ENCODE assay signal across 1 cellular context in the genomic region with DNA sequence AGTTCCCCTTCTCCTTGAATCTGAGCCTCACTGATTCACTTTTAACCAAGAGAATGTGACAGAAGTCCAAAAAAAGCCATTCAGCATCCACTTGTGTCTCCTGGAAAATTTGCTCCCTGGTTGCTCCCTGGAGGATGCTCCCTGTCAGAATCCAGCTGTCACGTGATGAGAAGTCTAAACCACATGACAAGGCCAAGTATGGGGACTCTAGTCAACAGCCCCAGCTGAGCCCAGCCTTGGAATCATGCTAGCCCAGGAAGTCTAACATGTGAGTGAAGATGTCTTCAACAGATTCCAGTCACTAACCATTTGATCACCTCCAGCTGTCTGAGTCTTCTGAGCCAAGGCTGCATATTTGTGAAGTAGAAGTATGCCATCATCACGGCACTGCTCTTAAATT.
TF ChIP-seq lines count a peak whose summit lies in the region.

No MANE protein-coding gene starts in this region.

TF ChIP-seq in HepG2, 621 proteins besides CTCF, POLR2A, EP300 and RAD21:
- TF ChIP-seq ZNF709 (CRISPR knock-in tag; IDR thresholded peaks at IDR 0.05) (no peak), RAD51 (IDR thresholded peaks at IDR 0.05; ENCODE audit: borderline replicate concordance) (peak; percentile 64; the same call in 1 of the 2 replicates), HMGA1 (CRISPR knock-in tag; conservative IDR thresholded peaks at IDR 0.05) (no peak), MYNN (CRISPR knock-in tag; IDR thresholded peaks at IDR 0.05; ENCODE audit: low read depth) (no peak), ZNF224 (CRISPR knock-in tag; IDR thresholded peaks at IDR 0.05) (no peak), ZNF337 (CRISPR knock-in tag; IDR thresholded peaks at IDR 0.05; ENCODE audit: borderline replicate concordance, low read depth) (no peak), ZNF619 (CRISPR knock-in tag; IDR thresholded peaks at IDR 0.05) (no peak), ZNF788 (CRISPR knock-in tag; IDR thresholded peaks at IDR 0.05; ENCODE audit: borderline replicate concordance) (no peak), TCF12 (IDR thresholded peaks at IDR 0.05) (no peak), TCF12 (CRISPR knock-in tag; IDR thresholded peaks at IDR 0.05) (no peak), KDM2A (CRISPR knock-in tag; IDR thresholded peaks at IDR 0.05; ENCODE audit: borderline replicate concordance, low read depth) (no peak), JUNB (CRISPR knock-in tag; IDR thresholded peaks at IDR 0.05; ENCODE audit: borderline replicate concordance) (no peak)
- TF ChIP-seq, protein P1, sequence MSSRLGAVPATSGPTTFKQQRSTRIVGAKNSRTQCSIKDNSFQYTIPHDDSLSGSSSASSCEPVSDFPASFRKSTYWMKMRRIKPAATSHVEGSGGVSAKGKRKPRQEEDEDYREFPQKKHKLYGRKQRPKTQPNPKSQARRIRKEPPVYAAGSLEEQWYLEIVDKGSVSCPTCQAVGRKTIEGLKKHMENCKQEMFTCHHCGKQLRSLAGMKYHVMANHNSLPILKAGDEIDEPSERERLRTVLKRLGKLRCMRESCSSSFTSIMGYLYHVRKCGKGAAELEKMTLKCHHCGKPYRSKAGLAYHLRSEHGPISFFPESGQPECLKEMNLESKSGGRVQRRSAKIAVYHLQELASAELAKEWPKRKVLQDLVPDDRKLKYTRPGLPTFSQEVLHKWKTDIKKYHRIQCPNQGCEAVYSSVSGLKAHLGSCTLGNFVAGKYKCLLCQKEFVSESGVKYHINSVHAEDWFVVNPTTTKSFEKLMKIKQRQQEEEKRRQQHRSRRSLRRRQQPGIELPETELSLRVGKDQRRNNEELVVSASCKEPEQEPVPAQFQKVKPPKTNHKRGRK (CRISPR knock-in tag; IDR thresholded peaks at IDR 0.05) = no peak
- TF ChIP-seq, protein P2, sequence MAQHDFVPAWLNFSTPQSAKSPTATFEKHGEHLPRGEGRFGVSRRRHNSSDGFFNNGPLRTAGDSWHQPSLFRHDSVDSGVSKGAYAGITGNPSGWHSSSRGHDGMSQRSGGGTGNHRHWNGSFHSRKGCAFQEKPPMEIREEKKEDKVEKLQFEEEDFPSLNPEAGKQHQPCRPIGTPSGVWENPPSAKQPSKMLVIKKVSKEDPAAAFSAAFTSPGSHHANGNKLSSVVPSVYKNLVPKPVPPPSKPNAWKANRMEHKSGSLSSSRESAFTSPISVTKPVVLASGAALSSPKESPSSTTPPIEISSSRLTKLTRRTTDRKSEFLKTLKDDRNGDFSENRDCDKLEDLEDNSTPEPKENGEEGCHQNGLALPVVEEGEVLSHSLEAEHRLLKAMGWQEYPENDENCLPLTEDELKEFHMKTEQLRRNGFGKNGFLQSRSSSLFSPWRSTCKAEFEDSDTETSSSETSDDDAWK (CRISPR knock-in tag; IDR thresholded peaks at IDR 0.05) = no peak
- TF ChIP-seq, protein P3, sequence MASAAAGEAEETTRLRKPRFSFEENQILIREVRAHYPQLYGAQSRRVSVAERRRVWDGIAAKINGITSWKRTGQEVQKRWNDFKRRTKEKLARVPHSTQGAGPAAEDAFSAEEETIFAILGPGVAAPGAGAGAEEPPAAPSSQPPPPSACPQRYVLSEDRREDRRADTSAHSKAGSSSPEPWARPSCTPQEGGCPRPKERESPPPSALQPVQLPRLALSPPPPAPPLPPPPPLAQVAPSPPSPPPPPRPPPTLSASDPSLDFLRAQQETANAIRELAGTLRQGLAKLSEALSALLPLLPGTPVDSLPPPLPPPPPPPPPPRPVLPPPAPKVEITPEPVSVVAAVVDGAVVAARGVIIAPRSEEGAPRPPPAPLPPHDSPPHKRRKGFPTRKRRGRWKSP (CRISPR knock-in tag; IDR thresholded peaks at IDR 0.05) = no peak
- TF ChIP-seq, protein P4, sequence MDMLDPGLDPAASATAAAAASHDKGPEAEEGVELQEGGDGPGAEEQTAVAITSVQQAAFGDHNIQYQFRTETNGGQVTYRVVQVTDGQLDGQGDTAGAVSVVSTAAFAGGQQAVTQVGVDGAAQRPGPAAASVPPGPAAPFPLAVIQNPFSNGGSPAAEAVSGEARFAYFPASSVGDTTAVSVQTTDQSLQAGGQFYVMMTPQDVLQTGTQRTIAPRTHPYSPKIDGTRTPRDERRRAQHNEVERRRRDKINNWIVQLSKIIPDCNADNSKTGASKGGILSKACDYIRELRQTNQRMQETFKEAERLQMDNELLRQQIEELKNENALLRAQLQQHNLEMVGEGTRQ (IDR thresholded peaks at IDR 0.05; ENCODE audit: low read depth, low read length) = peak; percentile 72
- TF ChIP-seq, protein P4 (CRISPR knock-in tag; IDR thresholded peaks at IDR 0.05; ENCODE audit: borderline replicate concordance) = no peak
- TF ChIP-seq, protein P5, sequence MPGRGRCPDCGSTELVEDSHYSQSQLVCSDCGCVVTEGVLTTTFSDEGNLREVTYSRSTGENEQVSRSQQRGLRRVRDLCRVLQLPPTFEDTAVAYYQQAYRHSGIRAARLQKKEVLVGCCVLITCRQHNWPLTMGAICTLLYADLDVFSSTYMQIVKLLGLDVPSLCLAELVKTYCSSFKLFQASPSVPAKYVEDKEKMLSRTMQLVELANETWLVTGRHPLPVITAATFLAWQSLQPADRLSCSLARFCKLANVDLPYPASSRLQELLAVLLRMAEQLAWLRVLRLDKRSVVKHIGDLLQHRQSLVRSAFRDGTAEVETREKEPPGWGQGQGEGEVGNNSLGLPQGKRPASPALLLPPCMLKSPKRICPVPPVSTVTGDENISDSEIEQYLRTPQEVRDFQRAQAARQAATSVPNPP (CRISPR knock-in tag; IDR thresholded peaks at IDR 0.05) = no peak
- TF ChIP-seq, protein P6, sequence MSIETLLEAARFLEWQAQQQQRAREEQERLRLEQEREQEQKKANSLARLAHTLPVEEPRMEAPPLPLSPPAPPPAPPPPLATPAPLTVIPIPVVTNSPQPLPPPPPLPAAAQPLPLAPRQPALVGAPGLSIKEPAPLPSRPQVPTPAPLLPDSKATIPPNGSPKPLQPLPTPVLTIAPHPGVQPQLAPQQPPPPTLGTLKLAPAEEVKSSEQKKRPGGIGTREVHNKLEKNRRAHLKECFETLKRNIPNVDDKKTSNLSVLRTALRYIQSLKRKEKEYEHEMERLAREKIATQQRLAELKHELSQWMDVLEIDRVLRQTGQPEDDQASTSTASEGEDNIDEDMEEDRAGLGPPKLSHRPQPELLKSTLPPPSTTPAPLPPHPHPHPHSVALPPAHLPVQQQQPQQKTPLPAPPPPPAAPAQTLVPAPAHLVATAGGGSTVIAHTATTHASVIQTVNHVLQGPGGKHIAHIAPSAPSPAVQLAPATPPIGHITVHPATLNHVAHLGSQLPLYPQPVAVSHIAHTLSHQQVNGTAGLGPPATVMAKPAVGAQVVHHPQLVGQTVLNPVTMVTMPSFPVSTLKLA (IDR thresholded peaks at IDR 0.05) = peak; percentile 53
